9 cellular contexts compared by ENCODE assay signal in genomic region chr1:7953850-7954609, GRCh38. TPM values are rescaled to one million over a fixed set of nuclear protein-coding genes. Genes with fewer than 3 reads are reported as not detected.
DNase-seq lines count a peak whose midpoint lies in the region; ATAC-seq, FAIRE-seq and TF ChIP-seq lines count a peak whose summit lies in the region.
"Had no signal": no experiment of that assay in that cellular context is flagged by ENCODE, and none has a peak within 500 bp of the region (broad histone marks: within the 10 kb centered on the region; RNA-seq: fewer than 3 reads in every experiment).

No MANE protein-coding gene starts in this region.

- CTCF ChIA-PET in Caco-2 (lab: Charles Lee): no interaction called here

- H3K4me1 ChIP-seq in Caco-2: no peaks in the 10 kb centered on the region
- peaks cover 15% of the 10 kb centered on the region for H3K4me1 ChIP-seq in suprapubic skin

- intact Hi-C loops in Caco-2 (cut with micrococcal nuclease; ENCODE audit: unreplicated experiment): no loop called here
- intact Hi-C loops in activated T-helper 2 cell treated with anti-CD3 and anti-CD28 coated beads, Interferon-gamma antibody, Interleukin-2, Interleukin-4, amounts not matched to agents 10 μg/mL and 5 μg/mL and 100 μg/mL, durations not matched to agents 14 hours and 24 hours and 36 hours (cut with micrococcal nuclease): loop anchor here (2.0 kb wide), 1 partner anchor 13 kb away; the partner anchor contains the start of gene TNFRSF9

- H3K27me3 ChIP-seq in Caco-2 (replicated peaks; ENCODE audit: control insufficient read depth, insufficient read depth, low read length) (no peaks in the 10 kb centered on the region), suprapubic skin (peaks cover 2% of the 10 kb centered on the region)

- 6% methylated on average over 20 of the region's 65 CpGs for WGBS in suprapubic skin

- no TSS peak for BruUV-seq in Caco-2 (replicated peaks; lab: Mats Ljungman, UMichigan)

- no peak for TF ChIP-seq EP300 in suprapubic skin (IDR thresholded peaks at IDR 0.05)

- H3K9me3 ChIP-seq in Caco-2: no peaks in the 10 kb centered on the region
- H3K9me3 ChIP-seq in suprapubic skin: no peaks in the 10 kb centered on the region

- no peaks in the 10 kb centered on the region for H3K27me3 Mint-ChIP-seq in Caco-2 (ENCODE audit: insufficient read depth, unreplicated experiment)
- H3K27me3 Mint-ChIP-seq in activated T-helper 2 cell treated with anti-CD3 and anti-CD28 coated beads, Interferon-gamma antibody, Interleukin-2, Interleukin-4, amounts not matched to agents 10 μg/mL and 5 μg/mL and 100 μg/mL, durations not matched to agents 14 hours and 24 hours and 36 hours (ENCODE audit: low read depth): no peaks in the 10 kb centered on the region

- no peaks in the 10 kb centered on the region for H3K36me3 ChIP-seq in Caco-2 (ENCODE audit: control insufficient read depth, insufficient read depth, low read length)
- H3K36me3 ChIP-seq in suprapubic skin: no peaks in the 10 kb centered on the region

- H3K27ac ChIP-seq in suprapubic skin: peak overlapping the region; percentile 69

- DNase-seq in Caco-2 (peak; percentile 93 to 96), HUDEP-2 (lab: John Stamatoyannopoulos, UW; ENCODE audit: unreplicated experiment in 76 of 76) (peak; percentile 26 to 97 (median 90)), RCC 7860 (ENCODE audit: low spot score) (peak; percentile 81), fibroblast of pulmonary artery (ENCODE audit: low read depth) (peak; percentile 89), non-pigmented ciliary epithelial cell (ENCODE audit: low read depth) (peak; percentile 63), suprapubic skin (ENCODE audit: low spot score in 2 of 2) (peak; percentile 96 to 98)
- peak; percentile 80 for DNase-seq in activated T-helper 2 cell treated with anti-CD3 and anti-CD28 coated beads, Interferon-gamma antibody, Interleukin-2, Interleukin-4, amounts not matched to agents 10 μg/mL and 5 μg/mL and 100 μg/mL, durations not matched to agents 14 hours and 24 hours and 36 hours (ENCODE audit: low spot score)

- H3K27ac Mint-ChIP-seq in Caco-2 (ENCODE audit: unreplicated experiment): peak overlapping the region; percentile 89
- H3K27ac Mint-ChIP-seq in activated T-helper 2 cell treated with anti-CD3 and anti-CD28 coated beads, Interferon-gamma antibody, Interleukin-2, Interleukin-4, amounts not matched to agents 10 μg/mL and 5 μg/mL and 100 μg/mL, durations not matched to agents 14 hours and 24 hours and 36 hours: peak overlapping the region; percentile 97
- H3K27ac Mint-ChIP-seq: nephron had no signal

- no peaks in the 10 kb centered on the region for H3K9me3 Mint-ChIP-seq in Caco-2 (ENCODE audit: unreplicated experiment)
- H3K9me3 Mint-ChIP-seq in activated T-helper 2 cell treated with anti-CD3 and anti-CD28 coated beads, Interferon-gamma antibody, Interleukin-2, Interleukin-4, amounts not matched to agents 10 μg/mL and 5 μg/mL and 100 μg/mL, durations not matched to agents 14 hours and 24 hours and 36 hours: no peaks in the 10 kb centered on the region
- H3K9me3 Mint-ChIP-seq: nephron had no signal

- H3K4me3 Mint-ChIP-seq in Caco-2 (ENCODE audit: unreplicated experiment): peak overlapping the region; percentile 85
- peak overlapping the region; percentile 85 for H3K4me3 Mint-ChIP-seq in activated T-helper 2 cell treated with anti-CD3 and anti-CD28 coated beads, Interferon-gamma antibody, Interleukin-2, Interleukin-4, amounts not matched to agents 10 μg/mL and 5 μg/mL and 100 μg/mL, durations not matched to agents 14 hours and 24 hours and 36 hours (ENCODE audit: low read depth)
- H3K4me3 Mint-ChIP-seq: nephron had no signal

- POLR2A ChIA-PET in Caco-2 (lab: Charles Lee): no interaction called here

- peak; percentile 73 for FAIRE-seq in RCC 7860 (lab: Jason Lieb, UNC)

- no peaks in the 10 kb centered on the region for H3K36me3 Mint-ChIP-seq in Caco-2 (ENCODE audit: insufficient read depth, unreplicated experiment)
- H3K36me3 Mint-ChIP-seq in activated T-helper 2 cell treated with anti-CD3 and anti-CD28 coated beads, Interferon-gamma antibody, Interleukin-2, Interleukin-4, amounts not matched to agents 10 μg/mL and 5 μg/mL and 100 μg/mL, durations not matched to agents 14 hours and 24 hours and 36 hours (ENCODE audit: low read depth): peaks cover 3% of the 10 kb centered on the region

- H3K4me3 ChIP-seq in Caco-2 (ENCODE audit: low read depth, low read length) (peak overlapping the region; percentile 68), fibroblast of pulmonary artery (replicated peaks; ENCODE audit: low read depth, low read length) (peak overlapping the region; percentile 58), suprapubic skin (peak overlapping the region; percentile 60)

- H3K4me1 Mint-ChIP-seq in Caco-2 (ENCODE audit: low read depth, unreplicated experiment): no peaks in the 10 kb centered on the region
- H3K4me1 Mint-ChIP-seq in activated T-helper 2 cell treated with anti-CD3 and anti-CD28 coated beads, Interferon-gamma antibody, Interleukin-2, Interleukin-4, amounts not matched to agents 10 μg/mL and 5 μg/mL and 100 μg/mL, durations not matched to agents 14 hours and 24 hours and 36 hours (ENCODE audit: low read depth): peaks cover 48% of the 10 kb centered on the region
- H3K4me1 Mint-ChIP-seq: nephron had no signal

- TF ChIP-seq POLR2A in suprapubic skin (IDR thresholded peaks at IDR 0.05): peak in 1 of 2 donors; percentile 49

- TF ChIP-seq CTCF in Caco-2 (IDR thresholded peaks at IDR 0.05; ENCODE audit: insufficient read depth in 1 of 2, low read depth in 1 of 2, low read length in 1 of 2, severe bottlenecking in 1 of 2, unreplicated experiment in 1 of 2): no peak
- no peak for TF ChIP-seq CTCF in fibroblast of pulmonary artery (IDR thresholded peaks at IDR 0.05; ENCODE audit: low read length, missing control alignments)
- no peak for TF ChIP-seq CTCF in suprapubic skin (IDR thresholded peaks at IDR 0.05)

- peak; percentile 98 for ATAC-seq in GM21360 (IDR thresholded peaks at IDR 0.05; ENCODE audit: unreplicated experiment)

RNA-seq across cellular contexts. Expression of gene PARK7, which starts 7.5 kb away (rescaled TPM):
- total RNA-seq in Caco-2 (2022): 284 and 293 TPM in 2 replicates
- 498 and 514 TPM in 2 replicates for total RNA-seq in activated T-helper 2 cell treated with anti-CD3 and anti-CD28 coated beads, Interferon-gamma antibody, Interleukin-2, Interleukin-4, amounts not matched to agents 10 μg/mL and 5 μg/mL and 100 μg/mL, durations not matched to agents 14 hours and 24 hours and 36 hours
- 10 to 100 TPM; 74.0 to 94.1 (median 85.2) TPM for total RNA-seq in suprapubic skin

RNA-seq across cellular contexts. Expression of gene TNFRSF9, which starts 13.4 kb away (rescaled TPM):
- total RNA-seq in Caco-2 (2022) (0.54 and 0.91 TPM in 2 replicates), suprapubic skin (not detected)
- 112 and 115 TPM in 2 replicates for total RNA-seq in activated T-helper 2 cell treated with anti-CD3 and anti-CD28 coated beads, Interferon-gamma antibody, Interleukin-2, Interleukin-4, amounts not matched to agents 10 μg/mL and 5 μg/mL and 100 μg/mL, durations not matched to agents 14 hours and 24 hours and 36 hours

Comparison
In these comparisons a context has a peak if more than half of its experiments do, and no peak if none do; other contexts are left out.
1. Peak in every context shown above with its lines: DNase-seq, ATAC-seq, H3K4me3 ChIP-seq and H3K27ac ChIP-seq.
2. RNA of gene TNFRSF9, which starts 13.4 kb away (total RNA-seq): 112 to 115 TPM in activated T-helper 2 cell treated with anti-CD3 and anti-CD28 coated beads, Interferon-gamma antibody, Interleukin-2, Interleukin-4, amounts not matched to agents 10 μg/mL and 5 μg/mL and 100 μg/mL, durations not matched to agents 14 hours and 24 hours and 36 hours; 0.54 to 0.91 TPM in Caco-2 and not detected in suprapubic skin; every median in the first group is over 10 times any median in the second.